10 cellular contexts compared by ENCODE assay signal in the genomic region with DNA sequence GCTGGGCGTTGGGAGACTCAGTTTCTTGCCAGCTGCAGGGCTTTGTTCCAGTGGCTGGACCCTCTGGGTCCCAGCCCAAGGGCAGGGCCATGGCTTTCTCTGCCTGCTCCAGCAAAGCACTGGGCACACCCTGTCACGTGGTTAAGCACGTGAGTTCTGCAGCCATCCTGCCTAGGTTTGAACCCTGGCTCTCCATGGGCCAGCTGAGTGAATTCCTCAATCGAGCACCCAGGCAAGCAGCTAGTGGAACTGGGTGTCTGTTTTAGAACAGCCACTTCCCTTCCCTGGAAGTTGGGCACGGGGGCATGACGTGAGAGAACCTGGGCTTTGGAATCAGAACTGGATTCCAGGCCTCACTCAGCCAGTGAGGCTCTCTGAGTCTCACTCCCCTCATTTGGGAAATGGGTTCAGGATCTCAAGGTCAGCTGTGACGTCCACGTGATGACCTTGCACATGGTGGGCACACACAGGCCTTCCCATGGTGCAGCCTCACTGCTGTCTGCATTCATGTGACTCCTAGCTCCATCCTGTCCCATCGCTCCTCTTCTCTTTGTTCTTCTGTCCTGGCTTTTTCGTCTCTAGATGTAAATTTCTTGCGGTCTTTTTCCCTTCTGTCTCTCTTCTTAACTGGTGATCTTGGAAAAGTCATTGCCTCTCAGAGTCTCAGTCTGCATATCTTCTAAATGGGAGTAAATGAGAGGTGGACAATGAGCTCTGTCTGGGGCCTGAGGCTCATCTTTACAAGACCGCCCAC. TPM values are rescaled to one million over a fixed set of nuclear protein-coding genes. Genes with fewer than 3 reads are reported as not detected.
A peak's percentile ranks its signal among the peaks of the same experiment; 100 is the strongest.
DNase-seq lines count a peak whose midpoint lies in the region; ATAC-seq and TF ChIP-seq lines count a peak whose summit lies in the region.
"Had no signal": no experiment of that assay in that cellular context is flagged by ENCODE, and none has a peak within 500 bp of the region (broad histone marks: within the 10 kb centered on the region; RNA-seq: fewer than 3 reads in every experiment).

No MANE protein-coding gene starts in this region.

- TF ChIP-seq CTCF in CD4-positive, alpha-beta T cell (IDR thresholded peaks at IDR 0.05) = no peak
- TF ChIP-seq CTCF in tibial nerve (IDR thresholded peaks at IDR 0.05) = no peak

- H3K36me3 Mint-ChIP-seq in CD4-positive, alpha-beta T cell (ENCODE audit: low read depth) = peaks cover 15% of the 10 kb centered on the region
- H3K36me3 Mint-ChIP-seq in activated naive CD8-positive, alpha-beta T cell treated with anti-CD3 and anti-CD28 coated beads, Interleukin-2, amount 50 U/mL, for 24 hours (ENCODE audit: low read depth) = peaks cover 2% of the 10 kb centered on the region
- no peaks in the 10 kb centered on the region for H3K36me3 Mint-ChIP-seq in natural killer cell treated with Interleukin-12 subunit alpha and Interleukin-12 subunit beta and Interleukin-15 and Interleukin-18, amount 100 ng/mL, for 72 hours

- TF ChIP-seq POLR2A in tibial nerve (IDR thresholded peaks at IDR 0.05) = no peak

- H3K4me3 ChIP-seq in Karpas-422 (ENCODE audit: low read length) (no peak overlapping the region), tibial nerve (no peak overlapping the region)
- H3K4me3 ChIP-seq: psoas muscle had no signal

- CTCF ChIA-PET in CD4-positive, alpha-beta T cell (lab: Charles Lee) = interaction anchor here (0.5 to 3.2 kb wide), 9 partner anchors 10 to 113 kb away, joined by 3 to 44 read pairs (median 4); no protein-coding TSS in a partner anchor

- H3K27ac Mint-ChIP-seq in CD4-positive, alpha-beta T cell = peak overlapping the region; percentile 99
- peak overlapping the region; percentile 99 for H3K27ac Mint-ChIP-seq in activated naive CD8-positive, alpha-beta T cell treated with anti-CD3 and anti-CD28 coated beads, Interleukin-2, amount 50 U/mL, for 24 hours
- peak overlapping the region; percentile 96 to 97 for H3K27ac Mint-ChIP-seq in natural killer cell treated with Interleukin-12 subunit alpha and Interleukin-12 subunit beta and Interleukin-15 and Interleukin-18, amount 100 ng/mL, for 72 hours

- H3K9ac ChIP-seq in Karpas-422 (ENCODE audit: low read length) = no peak overlapping the region

- no peaks in the 10 kb centered on the region for H3K9me2 ChIP-seq in Karpas-422 (replicated peaks; ENCODE audit: insufficient read depth, low read length)

- 0 out of 2 replicates have a peak, but pooled peaks cover 5% of the 10 kb centered on the region for H4K20me1 ChIP-seq in Karpas-422 (ENCODE audit: insufficient read depth, low read depth, low read length)

- POLR2A ChIA-PET in CD4-positive, alpha-beta T cell (lab: Charles Lee) = interaction anchor here (0.5 to 12.0 kb wide), 17 partner anchors 9 to 430 kb away, joined by 3 to 314 read pairs (median 5); a partner anchor contains a TSS

- no peak for TF ChIP-seq EP300 in tibial nerve (IDR thresholded peaks at IDR 0.05)

- intact Hi-C loops in CD4-positive, alpha-beta T cell (cut with DNase I, micrococcal nuclease) = loop anchor here in 1 of 2 experiments (2.0 kb wide), 1 partner anchor 16 kb away; no protein-coding TSS in a partner anchor

- WGBS in tibial nerve, 2 donors = 64 to 66% methylated on average over 11 to 12 of the region's 12 CpGs

- H3K4me1 ChIP-seq in Karpas-422 (ENCODE audit: low read length) (peaks cover 17% of the 10 kb centered on the region), tibial nerve (peaks cover 0 to 52% (median 25%) of the 10 kb centered on the region in 4 donors)
- H3K4me1 ChIP-seq: psoas muscle had no signal

- ATAC-seq in CD4-positive, alpha-beta T cell (ENCODE audit: poor library complexity) = no peak
- ATAC-seq in activated naive CD8-positive, alpha-beta T cell treated with anti-CD3 and anti-CD28 coated beads, Interleukin-2, amount 50 U/mL, for 24 hours = no peak
- no peak for ATAC-seq in natural killer cell treated with Interleukin-12 subunit alpha and Interleukin-12 subunit beta and Interleukin-15 and Interleukin-18, amount 100 ng/mL, for 72 hours
- no peak for ATAC-seq in HG02870 (IDR thresholded peaks at IDR 0.05; ENCODE audit: unreplicated experiment)

- no peaks in the 10 kb centered on the region for H3K27me3 ChIP-seq in CD4-positive, alpha-beta T cell (ENCODE audit: control insufficient read depth, insufficient read depth, low read length)
- H3K27me3 ChIP-seq in Karpas-422 (ENCODE audit: low read length) (peaks cover 2% of the 10 kb centered on the region; the same call in 1 of the 2 replicates), tibial nerve (peaks cover 0 to 23% of the 10 kb centered on the region in 2 donors)

- H3K36me3 ChIP-seq in Karpas-422 (ENCODE audit: insufficient read depth, low read length) (no peaks in the 10 kb centered on the region), tibial nerve (no peaks in the 10 kb centered on the region)

- no peaks in the 10 kb centered on the region for H3K9me3 Mint-ChIP-seq in CD4-positive, alpha-beta T cell
- H3K9me3 Mint-ChIP-seq in activated naive CD8-positive, alpha-beta T cell treated with anti-CD3 and anti-CD28 coated beads, Interleukin-2, amount 50 U/mL, for 24 hours = no peaks in the 10 kb centered on the region
- no peaks in the 10 kb centered on the region for H3K9me3 Mint-ChIP-seq in natural killer cell treated with Interleukin-12 subunit alpha and Interleukin-12 subunit beta and Interleukin-15 and Interleukin-18, amount 100 ng/mL, for 72 hours

- no peak for DNase-seq in CD4-positive, alpha-beta T cell
- DNase-seq in Karpas-422 = no peak
- no peak for DNase-seq in activated naive CD8-positive, alpha-beta T cell treated with anti-CD3 and anti-CD28 coated beads, Interleukin-2, amount 50 U/mL, for 24 hours
- DNase-seq in natural killer cell treated with Interleukin-12 subunit alpha and Interleukin-12 subunit beta and Interleukin-15 and Interleukin-18, amount 100 ng/mL, for 72 hours (ENCODE audit: low spot score) = peak; percentile 47
- DNase-seq in tibial nerve (ENCODE audit: low spot score in 2 of 2) = no peak
- DNase-seq in NCI-H1694 (lab: John Stamatoyannopoulos, UW) = no peak
- DNase-seq in effector CD4-positive, alpha-beta T cell = no peak
- DNase-seq: NCI-H187 treated with DMSO at 0.1 percent for 48 hours, psoas muscle had no signal

- H3K4me1 Mint-ChIP-seq in CD4-positive, alpha-beta T cell (ENCODE audit: low read depth) = peaks cover 84% of the 10 kb centered on the region
- peaks cover 85% of the 10 kb centered on the region for H3K4me1 Mint-ChIP-seq in activated naive CD8-positive, alpha-beta T cell treated with anti-CD3 and anti-CD28 coated beads, Interleukin-2, amount 50 U/mL, for 24 hours
- peaks cover 62 to 67% of the 10 kb centered on the region in 2 donors for H3K4me1 Mint-ChIP-seq in natural killer cell treated with Interleukin-12 subunit alpha and Interleukin-12 subunit beta and Interleukin-15 and Interleukin-18, amount 100 ng/mL, for 72 hours (ENCODE audit: low read depth in 2 of 2)

- no peaks in the 10 kb centered on the region for H3K27me3 Mint-ChIP-seq in CD4-positive, alpha-beta T cell
- no peaks in the 10 kb centered on the region for H3K27me3 Mint-ChIP-seq in activated naive CD8-positive, alpha-beta T cell treated with anti-CD3 and anti-CD28 coated beads, Interleukin-2, amount 50 U/mL, for 24 hours
- H3K27me3 Mint-ChIP-seq in natural killer cell treated with Interleukin-12 subunit alpha and Interleukin-12 subunit beta and Interleukin-15 and Interleukin-18, amount 100 ng/mL, for 72 hours = no peaks in the 10 kb centered on the region

- H3K27ac ChIP-seq in CD4-positive, alpha-beta T cell (ENCODE audit: low read depth, low read length) = peak overlapping the region; percentile 96
- H3K27ac ChIP-seq in Karpas-422 (ENCODE audit: low read length) = no peak overlapping the region
- H3K27ac ChIP-seq in tibial nerve = peak overlapping the region in 2 of 4 donors; percentile 23 to 78
- H3K27ac ChIP-seq: psoas muscle had no signal

- no peak overlapping the region for H3K4me2 ChIP-seq in Karpas-422 (ENCODE audit: low read depth, low read length, poor library complexity, severe bottlenecking)

- H3K4me3 Mint-ChIP-seq in CD4-positive, alpha-beta T cell = peak overlapping the region; percentile 84
- peak overlapping the region; percentile 71 for H3K4me3 Mint-ChIP-seq in activated naive CD8-positive, alpha-beta T cell treated with anti-CD3 and anti-CD28 coated beads, Interleukin-2, amount 50 U/mL, for 24 hours
- peak overlapping the region; percentile 90 for H3K4me3 Mint-ChIP-seq in natural killer cell treated with Interleukin-12 subunit alpha and Interleukin-12 subunit beta and Interleukin-15 and Interleukin-18, amount 100 ng/mL, for 72 hours

- 0 out of 2 replicates have a peak overlapping the region, but pooled peaks have one; percentile 10 for H2AFZ ChIP-seq in Karpas-422 (ENCODE audit: low read length)

- H3K9me3 ChIP-seq in CD4-positive, alpha-beta T cell (ENCODE audit: control insufficient read depth, low read length) = no peaks in the 10 kb centered on the region
- H3K9me3 ChIP-seq in Karpas-422 (ENCODE audit: low read length) (no peaks in the 10 kb centered on the region), tibial nerve (no peaks in the 10 kb centered on the region)
- H3K9me3 ChIP-seq: psoas muscle had no signal

- H3K79me2 ChIP-seq in Karpas-422 (ENCODE audit: low read length) = no peaks in the 10 kb centered on the region

RNA-seq across cellular contexts. Expression of a gene that starts 45.9 kb away (rescaled TPM):
- total RNA-seq in CD4-positive, alpha-beta T cell = 10 to 100 TPM; 53.1 to 55.6 TPM
- total RNA-seq in Karpas-422 (2014; rRNA removed; shearing (Covaris generic); ENCODE audit: low replicate concordance) = 0.25 and 1.5 TPM in 2 replicates
- total RNA-seq in natural killer cell treated with Interleukin-12 subunit alpha and Interleukin-12 subunit beta and Interleukin-15 and Interleukin-18, amount 100 ng/mL, for 72 hours = 10 to 100 TPM; 20.0 to 20.1 TPM
- total RNA-seq in tibial nerve = 10 to 100 TPM; 11.5 to 22.3 (median 19.9) TPM
